Comparison of ENCODE assay signal across 21 cellular contexts in the genomic region with DNA sequence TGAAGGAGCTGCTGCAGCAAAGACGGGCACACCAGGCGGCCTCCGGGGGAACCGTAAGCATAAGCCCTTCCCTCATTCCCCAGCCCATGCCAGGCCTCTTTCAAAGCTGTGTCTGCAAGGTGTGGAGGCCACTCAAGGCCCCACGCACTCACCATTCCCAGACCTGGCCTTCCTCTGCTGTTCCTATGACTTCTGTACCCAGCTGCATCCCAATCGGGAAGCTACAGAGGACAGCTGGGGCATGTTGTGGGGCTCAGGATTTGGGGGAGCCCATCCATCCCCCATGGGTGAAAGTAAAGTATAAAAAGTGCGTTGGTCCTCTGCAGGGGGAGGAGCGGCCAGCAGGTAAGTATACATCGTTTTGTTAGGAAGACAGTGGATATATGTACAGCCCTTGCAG. TPM values are rescaled to one million over a fixed set of nuclear protein-coding genes. Genes with fewer than 3 reads are reported as not detected.
A peak's percentile ranks its signal among the peaks of the same experiment; 100 is the strongest.
DNase-seq lines count a peak whose midpoint lies in the region; ATAC-seq and TF ChIP-seq lines count a peak whose summit lies in the region.
"Had no signal": no experiment of that assay in that cellular context is flagged by ENCODE, and none has a peak within 500 bp of the region (broad histone marks: within the 10 kb centered on the region; RNA-seq: fewer than 3 reads in every experiment).

No MANE protein-coding gene starts in this region.

- ATAC-seq in upper lobe of right lung, result no peak
- ATAC-seq: body of pancreas, HCT116 had no signal

- H3K4me1 Mint-ChIP-seq in MCF 10A (ENCODE audit: insufficient read depth, unreplicated experiment), result peaks cover 4% of the 10 kb centered on the region

- H3K4me2 ChIP-seq in osteoblast (ENCODE audit: insufficient read depth, low read length), result no peak overlapping the region
- H3K4me2 ChIP-seq: BLaER1 treated with 17β-estradiol and CSF1 and Interleukin-3, amounts not matched to agents 10 nM and 100 nM had no signal

- no peak overlapping the region for H2AFZ ChIP-seq in osteoblast (ENCODE audit: low read length)

- WGBS in esophagus muscularis mucosa, result 97% methylated on average over 9 of the region's 9 CpGs

- H3K36me3 ChIP-seq in breast epithelium (no peaks in the 10 kb centered on the region), esophagus muscularis mucosa (no peaks in the 10 kb centered on the region), osteoblast (ENCODE audit: insufficient read depth, low read length) (no peaks in the 10 kb centered on the region), upper lobe of right lung (no peaks in the 10 kb centered on the region)
- H3K36me3 ChIP-seq: BLaER1 treated with 17β-estradiol and CSF1 and Interleukin-3, amounts not matched to agents 10 nM and 100 nM; heart left ventricle had no signal

- peak overlapping the region; percentile 33 to 89 for H3K27ac ChIP-seq in breast epithelium
- peak overlapping the region in 1 of 4 donors; percentile 83 for H3K27ac ChIP-seq in esophagus muscularis mucosa (replicated peaks in 1 of 4)
- no peak overlapping the region for H3K27ac ChIP-seq in osteoblast (ENCODE audit: low read depth, low read length)
- H3K27ac ChIP-seq in upper lobe of right lung, result peak overlapping the region; percentile 85
- H3K27ac ChIP-seq: BLaER1 treated with 17β-estradiol and CSF1 and Interleukin-3, amounts not matched to agents 10 nM and 100 nM; SK-N-MC had no signal

- H3K9me3 ChIP-seq in breast epithelium (no peaks in the 10 kb centered on the region), esophagus muscularis mucosa (no peaks in the 10 kb centered on the region), osteoblast (ENCODE audit: low read depth, low read length) (no peaks in the 10 kb centered on the region), upper lobe of right lung (no peaks in the 10 kb centered on the region)
- H3K9me3 ChIP-seq: body of pancreas, heart left ventricle had no signal

- no peak overlapping the region for H3K4me3 Mint-ChIP-seq in MCF 10A (ENCODE audit: unreplicated experiment)

- H3K36me3 Mint-ChIP-seq in MCF 10A (ENCODE audit: insufficient read depth, unreplicated experiment), result no peaks in the 10 kb centered on the region

- H3K4me1 ChIP-seq in breast epithelium, result peaks cover 0 to 6% of the 10 kb centered on the region in 2 donors
- H3K4me1 ChIP-seq in esophagus muscularis mucosa, result peaks cover 7 to 42% (median 34%) of the 10 kb centered on the region in 4 donors
- H3K4me1 ChIP-seq in osteoblast (ENCODE audit: insufficient read depth, low read length), result no peaks in the 10 kb centered on the region
- H3K4me1 ChIP-seq in upper lobe of right lung, result peaks cover 5% of the 10 kb centered on the region

- H3K4me3 ChIP-seq in breast epithelium (no peak overlapping the region), esophagus muscularis mucosa (no peak overlapping the region), osteoblast (ENCODE audit: insufficient read depth, low read length) (no peak overlapping the region), upper lobe of right lung (no peak overlapping the region)
- H3K4me3 ChIP-seq: body of pancreas, SK-N-MC had no signal

- CTCF ChIA-PET in MCF 10A (lab: Yijun Ruan, JAX), result interaction anchor here (0.6 to 1.3 kb wide), 3 partner anchors 36 to 264 kb away, joined by 3 to 5 read pairs (median 3); no protein-coding TSS in a partner anchor

- peaks cover 23% of the 10 kb centered on the region for H3K27me3 Mint-ChIP-seq in MCF 10A (ENCODE audit: insufficient read depth, unreplicated experiment)

- DNase-seq in breast epithelium (ENCODE audit: low spot score in 2 of 2) (no peak), MCF 10A (ENCODE audit: unreplicated experiment) (no peak), esophagus muscularis mucosa (ENCODE audit: extremely low spot score) (peak; percentile 55), osteoblast (ENCODE audit: insufficient read length, low spot score, missing footprints) (peak; percentile 75), upper lobe of right lung (no peak), NOMO-1 (lab: John Stamatoyannopoulos, UW; ENCODE audit: unreplicated experiment in 2 of 2) (no peak), GOT3 (lab: John Stamatoyannopoulos, UW) (no peak)
- no peak for DNase-seq in stimulated activated CD4-positive, alpha-beta T cell treated with anti-CD3 and anti-CD28 coated beads, Interleukin-2, amount 100 ng/mL, for 48 hours
- DNase-seq: activated CD4-positive, alpha-beta T cell treated with anti-CD3 and anti-CD28 coated beads, Interleukin-2, amount 50 U/mL, for 4 hours; activated CD8-positive, alpha-beta memory T cell treated with anti-CD3 and anti-CD28 coated beads, Interleukin-2, amount 50 U/mL, for 4 hours; activated effector memory CD4-positive, alpha-beta T cell treated with Interleukin-2 at 50 U/mL for 16 hours; heart left ventricle; IMR-90; left cardiac atrium; RPMI8226 had no signal

- no peaks in the 10 kb centered on the region for H4K20me1 ChIP-seq in osteoblast (ENCODE audit: insufficient read depth, low read length)

- no peak for TF ChIP-seq EP300 in esophagus muscularis mucosa (IDR thresholded peaks at IDR 0.05)

- no peaks in the 10 kb centered on the region for H3K9me3 Mint-ChIP-seq in MCF 10A (ENCODE audit: unreplicated experiment)

- no TSS peak for BruUV-seq in MCF 10A (replicated peaks; lab: Mats Ljungman, UMichigan)

- H3K27ac Mint-ChIP-seq in MCF 10A (ENCODE audit: low read depth, unreplicated experiment), result no peak overlapping the region

- TF ChIP-seq CTCF in breast epithelium (IDR thresholded peaks at IDR 0.05), result no peak
- TF ChIP-seq CTCF in MCF 10A (IDR thresholded peaks at IDR 0.05; ENCODE audit: unreplicated experiment), result no peak
- no peak for TF ChIP-seq CTCF in esophagus muscularis mucosa (IDR thresholded peaks at IDR 0.05)
- no peak for TF ChIP-seq CTCF in osteoblast (IDR thresholded peaks at IDR 0.05; ENCODE audit: extremely low read depth, low read depth, low read length)
- TF ChIP-seq CTCF in upper lobe of right lung (IDR thresholded peaks at IDR 0.05), result no peak

- intact Hi-C loops in breast epithelium (cut with DNase I; ENCODE audit: low total_unique reads), result no loop called here
- intact Hi-C loops in MCF 10A (cut with micrococcal nuclease), result loop anchor here (5.0 kb wide), 1 partner anchor 127 kb away; no protein-coding TSS in a partner anchor
- intact Hi-C loops in esophagus muscularis mucosa (cut with DNase I), result loop anchor here (10.0 kb wide), 1 partner anchor 54 kb away; no protein-coding TSS in a partner anchor
- intact Hi-C loops in upper lobe of right lung (cut with DNase I), result no loop called here

- POLR2A ChIA-PET in MCF 10A (lab: Yijun Ruan, JAX), result interaction anchor here (0.5 to 0.6 kb wide), 2 partner anchors 12 to 151 kb away, joined by 3 read pairs; no protein-coding TSS in a partner anchor

- H3K27me3 ChIP-seq in breast epithelium, result no peaks in the 10 kb centered on the region
- peaks cover 0 to 10% (median 0%) of the 10 kb centered on the region in 4 donors for H3K27me3 ChIP-seq in esophagus muscularis mucosa
- H3K27me3 ChIP-seq in osteoblast (ENCODE audit: insufficient read depth, low read length), result peaks cover 50% of the 10 kb centered on the region
- no peaks in the 10 kb centered on the region for H3K27me3 ChIP-seq in upper lobe of right lung
- H3K27me3 ChIP-seq: body of pancreas had no signal

- TF ChIP-seq POLR2A in breast epithelium (IDR thresholded peaks at IDR 0.05), result no peak
- TF ChIP-seq POLR2A in esophagus muscularis mucosa (IDR thresholded peaks at IDR 0.05; ENCODE audit: low read depth), result no peak

- H3K79me2 ChIP-seq in osteoblast (ENCODE audit: insufficient read depth, low read length), result no peaks in the 10 kb centered on the region

RNA-seq across cellular contexts. Expression of a gene that starts 2.2 kb away (rescaled TPM):
- total RNA-seq in breast epithelium, result 1 to 10 TPM; 1.4 to 3.6 (median 1.6) TPM
- not detected in 2 replicates for total RNA-seq in MCF 10A (2022)
- 1 to 10 TPM in 2 of 4 donors, under 1 TPM in 1, not detected in 1; 0.99 to 2.9 (median 2.2) TPM for total RNA-seq in esophagus muscularis mucosa
- 0.36 TPM in 1 of 2 replicates, not detected in the other for total RNA-seq in osteoblast
- 1.8 TPM for total RNA-seq in upper lobe of right lung
- total RNA-seq: G401; IMR-90; T-helper 2 cell treated with Interferon-gamma antibody and Interleukin-4, amounts not matched to agents 100 ng/mL and 5 ng/mL, for 36 hours had no signal

RNA-seq across cellular contexts. Expression of a gene that starts 55.0 kb away (rescaled TPM):
- total RNA-seq in breast epithelium, result 1 to 10 TPM in 1 of 3 donors, not detected in 2; 2.0 TPM
- total RNA-seq in MCF 10A (2022), result not detected in 2 replicates
- under 1 TPM in 1 of 4 donors, not detected in 3; 0.66 TPM for total RNA-seq in esophagus muscularis mucosa
- not detected in 2 replicates for total RNA-seq in osteoblast
- not detected for total RNA-seq in upper lobe of right lung
- total RNA-seq: body of pancreas; G401; heart left ventricle; IMR-90; left cardiac atrium; T-helper 2 cell treated with Interferon-gamma antibody and Interleukin-4, amounts not matched to agents 100 ng/mL and 5 ng/mL, for 36 hours had no signal

Comparison
In these comparisons a context has a peak if more than half of its experiments do, and no peak if none do; other contexts are left out.
1. intact Hi-C loops: an anchor here in MCF 10A (5.0 kb wide) and esophagus muscularis mucosa (10.0 kb wide); none called in breast epithelium and upper lobe of right lung.
2. DNase-seq: peak in esophagus muscularis mucosa (single experiment) and osteoblast (single experiment); none in breast epithelium (0 of 2), MCF 10A (single experiment), upper lobe of right lung (single experiment), NOMO-1 (0 of 2), GOT3 (single experiment) and stimulated activated CD4-positive, alpha-beta T cell treated with anti-CD3 and anti-CD28 coated beads, Interleukin-2, amount 100 ng/mL, for 48 hours (0 of 2).